35 cellular contexts compared by ENCODE assay signal in genomic region chr11:111221208-111221607, GRCh38. TPM values are rescaled to one million over a fixed set of nuclear protein-coding genes. Genes with fewer than 3 reads are reported as not detected.
"Had no signal": no experiment of that assay in that cellular context is flagged by ENCODE, and none has a peak within 500 bp of the region (broad histone marks: within the 10 kb centered on the region; RNA-seq: fewer than 3 reads in every experiment).

No MANE protein-coding gene starts in this region.

- H3K27ac ChIP-seq: SJCRH30, SK-N-MC, VCaP had no signal

- H3K36me3 Mint-ChIP-seq: activated naive CD4-positive, alpha-beta T cell treated with anti-CD3 and anti-CD28 coated beads, Interleukin-2, amount 50 U/mL, for 72 hours; brain; T-cell had no signal

- DNase-seq: activated CD4-positive, alpha-beta T cell treated with anti-CD3 and anti-CD28 coated beads for 1 hour; activated CD4-positive, alpha-beta T cell treated with anti-CD3 and anti-CD28 coated beads, Interleukin-2, amount 10 ng/mL, durations not matched to agents 7 days and 5 days; activated CD4-positive, alpha-beta T cell treated with anti-CD3 and anti-CD28 coated beads, Interleukin-2, amount 50 U/mL, for 48 hours; activated CD4-positive, CD25-positive, alpha-beta regulatory T cell; activated CD8-positive, alpha-beta T cell treated with anti-CD3 and anti-CD28 coated beads, Interleukin-2, amount 10 ng/mL, durations not matched to agents 7 days and 5 days; activated gamma-delta T cell; activated naive CD4-positive, alpha-beta T cell treated with anti-CD3 and anti-CD28 coated beads for 36 hours; activated T-cell treated with anti-CD3 and anti-CD28 coated beads, Interleukin-2, amount 50 U/mL, for 24 hours; anterior cingulate cortex; caudate nucleus; Karpas-422; KBM-7; NCI-H1105; NCI-H1417 treated with DMSO at 0.1 percent for 48 hours; NCI-H187 treated with DMSO at 0.1 percent for 48 hours; NCI-H2081; NCI-H2171 treated with DMSO at 0.1 percent for 48 hours; NCI-H226; NCI-H446 treated with DMSO at 0.1 percent for 48 hours; NCI-H524; NCI-H69; NCI-H82; SHP77; SJCRH30; T-cell; T-helper 17 cell had no signal

- H3K4me1 Mint-ChIP-seq: brain had no signal

- H3K9me3 Mint-ChIP-seq: activated CD4-positive, alpha-beta T cell treated with anti-CD3 and anti-CD28 coated beads, Interleukin-2, amount 10 ng/mL, durations not matched to agents 7 days and 5 days; activated naive CD4-positive, alpha-beta T cell treated with anti-CD3 and anti-CD28 coated beads for 36 hours; activated T-cell treated with anti-CD3 and anti-CD28 coated beads, Interleukin-2, amount 50 U/mL, for 24 hours had no signal

- H3K4me3 Mint-ChIP-seq: activated CD4-positive, alpha-beta T cell treated with anti-CD3 and anti-CD28 coated beads, Interleukin-2, amount 10 ng/mL, durations not matched to agents 7 days and 5 days; activated CD8-positive, alpha-beta T cell treated with anti-CD3 and anti-CD28 coated beads, Interleukin-2, amount 10 ng/mL, durations not matched to agents 7 days and 5 days; activated naive CD4-positive, alpha-beta T cell treated with anti-CD3 and anti-CD28 coated beads for 36 hours; activated T-cell treated with anti-CD3 and anti-CD28 coated beads, Interleukin-2, amount 50 U/mL, for 24 hours; brain; T-cell; T-helper 17 cell had no signal

- H3K27ac Mint-ChIP-seq: activated CD4-positive, alpha-beta T cell treated with anti-CD3 and anti-CD28 coated beads, Interleukin-2, amount 10 ng/mL, durations not matched to agents 7 days and 5 days; activated CD8-positive, alpha-beta T cell treated with anti-CD3 and anti-CD28 coated beads, Interleukin-2, amount 10 ng/mL, durations not matched to agents 7 days and 5 days; activated naive CD4-positive, alpha-beta T cell treated with anti-CD3 and anti-CD28 coated beads for 36 hours; activated naive CD4-positive, alpha-beta T cell treated with anti-CD3 and anti-CD28 coated beads, Interleukin-2, amount 50 U/mL, for 72 hours; activated T-cell treated with anti-CD3 and anti-CD28 coated beads, Interleukin-2, amount 50 U/mL, for 24 hours; activated T-helper 2 cell treated with anti-CD3 and anti-CD28 coated beads, Interferon-gamma antibody, Interleukin-2, Interleukin-4, amounts not matched to agents 10 μg/mL and 5 μg/mL and 100 μg/mL, durations not matched to agents 14 hours and 24 hours and 36 hours; T-cell; T-helper 17 cell had no signal

- H3K4me1 ChIP-seq: SJCRH30 had no signal

- H3K36me3 ChIP-seq: SJCRH30 had no signal

- ATAC-seq: activated CD8-positive, alpha-beta T cell treated with anti-CD3 and anti-CD28 coated beads, Interleukin-2, amount 10 ng/mL, durations not matched to agents 7 days and 5 days; activated naive CD4-positive, alpha-beta T cell treated with anti-CD3 and anti-CD28 coated beads, Interleukin-2, amount 50 U/mL, for 72 hours; Panc1; T-cell; T-helper 17 cell had no signal

- H3K9me3 ChIP-seq: SJCRH30 had no signal

- H3K27me3 ChIP-seq: SJCRH30 had no signal

- H3K4me3 ChIP-seq: SJCRH30, SK-N-MC had no signal

RNA-seq across cellular contexts. Expression of gene POU2AF2, which starts 24.3 kb away (rescaled TPM):
- total RNA-seq: activated CD4-positive, alpha-beta T cell treated with anti-CD3 and anti-CD28 coated beads, Interleukin-2, amount 10 ng/mL, durations not matched to agents 7 days and 5 days; activated CD8-positive, alpha-beta T cell treated with anti-CD3 and anti-CD28 coated beads, Interleukin-2, amount 10 ng/mL, durations not matched to agents 7 days and 5 days; activated naive CD4-positive, alpha-beta T cell treated with anti-CD3 and anti-CD28 coated beads for 36 hours; activated naive CD4-positive, alpha-beta T cell treated with anti-CD3 and anti-CD28 coated beads, Interleukin-2, amount 50 U/mL, for 72 hours; activated T-helper 2 cell treated with anti-CD3 and anti-CD28 coated beads, Interferon-gamma antibody, Interleukin-2, Interleukin-4, amounts not matched to agents 10 μg/mL and 5 μg/mL and 100 μg/mL, durations not matched to agents 14 hours and 24 hours and 36 hours; bronchial epithelial cell; MCF 10A; RPMI7951; SJCRH30; T-cell; T-helper 17 cell had no signal
